4 cellular contexts compared by ENCODE assay signal in genomic region chr17:62070900-62071299, GRCh38.
TF ChIP-seq lines count a peak whose summit lies in the region.

No MANE protein-coding gene starts in this region.

TF ChIP-seq in A549, 52 proteins besides CTCF, POLR2A, EP300 and RAD21:
- TF ChIP-seq MAFK (IDR thresholded peaks at IDR 0.05; ENCODE audit: partially characterized antibody) = peak; percentile 96
- no peak for TF ChIP-seq ESRRA (IDR thresholded peaks at IDR 0.05; ENCODE audit: borderline replicate concordance, low read length)
- no peak for TF ChIP-seq MAX (IDR thresholded peaks at IDR 0.05)
- TF ChIP-seq ZFP36 (IDR thresholded peaks at IDR 0.05; ENCODE audit: borderline replicate concordance, partially characterized antibody) = no peak
- no peak for TF ChIP-seq NPAS2 (CRISPR knock-in tag; IDR thresholded peaks at IDR 0.05; ENCODE audit: borderline replicate concordance)
- no peak for TF ChIP-seq FOXS1 (CRISPR knock-in tag; IDR thresholded peaks at IDR 0.05)

TF ChIP-seq in HCT116, 20 proteins besides CTCF, POLR2A, EP300 and RAD21:
- TF ChIP-seq EZH2phosphoT487 (IDR thresholded peaks at IDR 0.05; ENCODE audit: borderline replicate concordance) (no peak), TCF7L2 (IDR thresholded peaks at IDR 0.05; ENCODE audit: borderline replicate concordance, extremely low read depth, insufficient read depth, insufficient read length) (no peak), SIN3A (IDR thresholded peaks at IDR 0.05; ENCODE audit: low read depth) (no peak), ATF3 (IDR thresholded peaks at IDR 0.05) (no peak), SP1 (IDR thresholded peaks at IDR 0.05; ENCODE audit: low read depth) (no peak), ZFX (IDR thresholded peaks at IDR 0.05) (no peak), POLR2AphosphoS5 (IDR thresholded peaks at IDR 0.05; ENCODE audit: low read depth, low read length) (no peak), ZNF274 (IDR thresholded peaks at IDR 0.05; ENCODE audit: low read depth, low read length) (no peak)
TF ChIP-seq in HCT116: peak in this region for 0.

TF ChIP-seq in K562, 482 proteins besides CTCF, POLR2A, EP300 and RAD21:
- peak; percentile 92 for TF ChIP-seq MAFF (IDR thresholded peaks at IDR 0.05; ENCODE audit: low read length)
- peak; percentile 89 for TF ChIP-seq MAFG (tag; conservative IDR thresholded peaks at IDR 0.05)
- TF ChIP-seq ZNF316 (IDR thresholded peaks at IDR 0.05) = peak; percentile 95
- peak; percentile 89 for TF ChIP-seq MAFK (IDR thresholded peaks at IDR 0.05; ENCODE audit: low read length)
- TF ChIP-seq CHD2 (IDR thresholded peaks at IDR 0.05; ENCODE audit: low read depth, low read length) = no peak
- no peak for TF ChIP-seq CUX1 (CRISPR knock-in tag; IDR thresholded peaks at IDR 0.05)
- no peak for TF ChIP-seq BRCA1 (IDR thresholded peaks at IDR 0.05)
- no peak for TF ChIP-seq BRCA1 (CRISPR knock-in tag; IDR thresholded peaks at IDR 0.05)
- peak; percentile 92 for TF ChIP-seq C11orf30 (IDR thresholded peaks at IDR 0.05; ENCODE audit: low read depth)
- no peak for TF ChIP-seq ZNF395 (CRISPR knock-in tag; IDR thresholded peaks at IDR 0.05)

TF ChIP-seq in endothelial cell of umbilical vein, 7 proteins besides CTCF, POLR2A, EP300 and RAD21:
- TF ChIP-seq FOS (IDR thresholded peaks at IDR 0.05; ENCODE audit: borderline replicate concordance, insufficient read depth, low read length) (no peak), POLR2AphosphoS5 (IDR thresholded peaks at IDR 0.05; ENCODE audit: insufficient read depth, low read depth, low read length) (no peak)
